ENCODE assay signal across 8 cellular contexts in the genomic region with DNA sequence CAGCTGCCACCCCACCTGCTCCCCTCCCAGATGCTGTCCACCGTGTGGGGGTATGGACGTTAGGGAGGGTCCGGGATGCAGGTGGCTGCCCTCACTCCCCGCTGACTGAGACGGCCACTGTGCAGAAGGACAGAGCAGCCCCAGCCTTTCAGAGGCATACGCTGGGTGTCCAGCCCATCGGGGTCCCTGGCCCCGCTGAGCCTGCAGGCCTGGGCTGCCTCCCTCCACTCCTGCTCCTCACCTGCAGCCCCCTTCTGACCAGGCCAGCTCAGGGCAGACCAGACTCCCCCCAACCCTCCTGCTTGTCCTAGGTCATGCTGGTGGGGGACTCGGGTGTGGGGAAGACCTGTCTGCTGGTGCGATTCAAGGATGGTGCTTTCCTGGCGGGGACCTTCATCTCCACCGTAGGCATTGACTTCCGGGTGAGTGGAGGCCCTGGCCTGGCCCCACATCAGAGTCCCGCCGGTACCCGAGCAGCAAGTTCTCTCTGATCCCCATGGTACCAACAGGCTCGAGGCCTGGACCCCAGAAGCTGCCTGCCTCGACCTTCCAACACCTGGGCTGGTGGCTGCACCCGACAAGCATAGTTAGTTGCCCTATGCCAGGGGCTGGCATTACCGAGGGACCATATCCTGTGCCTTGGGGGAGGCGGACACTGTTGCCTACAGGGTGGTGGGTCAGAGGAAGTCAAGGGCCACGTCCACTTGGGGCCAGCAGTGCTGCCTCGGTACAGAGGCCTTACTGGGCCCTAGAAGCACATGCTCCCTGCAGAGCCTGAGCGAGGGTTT. TPM values are rescaled to one million over a fixed set of nuclear protein-coding genes. Genes with fewer than 3 reads are reported as not detected.
DNase-seq lines count a peak whose midpoint lies in the region; ATAC-seq, FAIRE-seq and TF ChIP-seq lines count a peak whose summit lies in the region.

No MANE protein-coding gene starts in this region.

- TF ChIP-seq CTCF in OCI-LY7 (conservative IDR thresholded peaks at IDR 0.05; ENCODE audit: low read length) (no peak), D721Med (IDR thresholded peaks at IDR 0.05; ENCODE audit: insufficient read depth, missing control alignments) (no peak)

- no peak overlapping the region for H3K27ac Mint-ChIP-seq in activated CD4-positive, alpha-beta T cell treated with anti-CD3 and anti-CD28 coated beads for 36 hours

- H3K9me2 ChIP-seq in OCI-LY7 (ENCODE audit: insufficient read depth, low read length), result no peaks in the 10 kb centered on the region

- intact Hi-C loops in activated CD4-positive, alpha-beta T cell treated with anti-CD3 and anti-CD28 coated beads for 36 hours (cut with DNase I, micrococcal nuclease), result loop anchor here in 1 of 2 experiments (5.0 to 10.0 kb wide), 2 partner anchors 102 to 285 kb away; partner anchors contain the start of gene ECI1
- intact Hi-C loops in OCI-LY7 (cut with micrococcal nuclease; ENCODE audit: unreplicated experiment), result loop anchor here (2.0 to 10.0 kb wide), 3 partner anchors 21 to 275 kb away; partner anchors contain the start of genes CCNF and E4F1
- intact Hi-C loops in Right ventricle myocardium inferior (cut with DNase I), result no loop called here

- H3K27me3 Mint-ChIP-seq in activated CD4-positive, alpha-beta T cell treated with anti-CD3 and anti-CD28 coated beads for 36 hours, result no peaks in the 10 kb centered on the region

- no peak overlapping the region for H2AFZ ChIP-seq in OCI-LY7 (ENCODE audit: low read length)

- H3K36me3 ChIP-seq in OCI-LY7 (ENCODE audit: insufficient read depth, low read length), result peaks cover 41% of the 10 kb centered on the region
- H3K36me3 ChIP-seq in endocrine pancreas (ENCODE audit: control insufficient read depth, insufficient read depth, low read length), result no peaks in the 10 kb centered on the region

- POLR2A ChIA-PET in activated CD4-positive, alpha-beta T cell treated with anti-CD3 and anti-CD28 coated beads for 36 hours (lab: Charles Lee), result no interaction called here
- POLR2A ChIA-PET in OCI-LY7 (lab: Charles Lee), result no interaction called here

- peaks cover 54% of the 10 kb centered on the region for H3K4me1 ChIP-seq in OCI-LY7 (ENCODE audit: insufficient read depth, low read length, poor library complexity, severe bottlenecking)
- no peaks in the 10 kb centered on the region for H3K4me1 ChIP-seq in endocrine pancreas (ENCODE audit: control insufficient read depth, insufficient read depth, low read length)

- H3K27me3 ChIP-seq in endocrine pancreas (ENCODE audit: control insufficient read depth, insufficient read depth, low read length), result no peaks in the 10 kb centered on the region

- H4K20me1 ChIP-seq in OCI-LY7 (ENCODE audit: insufficient read depth, low read length), result peaks cover 11% of the 10 kb centered on the region; the same call in 1 of the 2 replicates

- peak overlapping the region; percentile 83 for H3K27ac ChIP-seq in OCI-LY7 (ENCODE audit: low read depth, low read length, poor library complexity, severe bottlenecking)

- peaks cover 22% of the 10 kb centered on the region for H3K79me2 ChIP-seq in OCI-LY7 (ENCODE audit: insufficient read depth, low read depth, low read length)

- peaks cover 15% of the 10 kb centered on the region for H3K4me1 Mint-ChIP-seq in activated CD4-positive, alpha-beta T cell treated with anti-CD3 and anti-CD28 coated beads for 36 hours

- H3K9me3 ChIP-seq in OCI-LY7 (ENCODE audit: low read length) (no peaks in the 10 kb centered on the region), endocrine pancreas (ENCODE audit: control insufficient read depth, low read length) (no peaks in the 10 kb centered on the region)

- BruUV-seq in OCI-LY7 (replicated peaks; lab: Mats Ljungman, UMichigan), result no TSS peak

- H3K4me3 ChIP-seq in OCI-LY7 (ENCODE audit: low read depth, low read length, poor library complexity, severe bottlenecking) (peak overlapping the region; percentile 81), endocrine pancreas (ENCODE audit: control insufficient read depth, insufficient read depth, low read length) (no peak overlapping the region)

- H3K36me3 Mint-ChIP-seq in activated CD4-positive, alpha-beta T cell treated with anti-CD3 and anti-CD28 coated beads for 36 hours (ENCODE audit: low read depth), result peaks cover 39% of the 10 kb centered on the region

- peak overlapping the region; percentile 100 for H3K4me2 ChIP-seq in OCI-LY7 (ENCODE audit: low read length)

- FAIRE-seq in D721Med (lab: Jason Lieb, UNC), result no peak

- CTCF ChIA-PET in activated CD4-positive, alpha-beta T cell treated with anti-CD3 and anti-CD28 coated beads for 36 hours (lab: Charles Lee), result interaction anchor here (0.6 kb wide), 1 partner anchor 205 kb away, joined by 3 read pairs; no protein-coding TSS in a partner anchor
- CTCF ChIA-PET in OCI-LY7 (lab: Charles Lee; ENCODE audit: unreplicated experiment), result no interaction called here

- no peak for ATAC-seq in activated CD4-positive, alpha-beta T cell treated with anti-CD3 and anti-CD28 coated beads for 36 hours
- ATAC-seq in Right ventricle myocardium inferior, result no peak

- peak overlapping the region; percentile 15 for H3K4me3 Mint-ChIP-seq in activated CD4-positive, alpha-beta T cell treated with anti-CD3 and anti-CD28 coated beads for 36 hours

- peak overlapping the region; percentile 79 for H3K9ac ChIP-seq in endocrine pancreas (ENCODE audit: control insufficient read depth, insufficient read depth, low read length)

- DNase-seq in activated CD4-positive, alpha-beta T cell treated with anti-CD3 and anti-CD28 coated beads for 36 hours, result peak; percentile 23
- no peak for DNase-seq in activated CD4-positive, alpha-beta T cell treated with anti-CD3 and anti-CD28 coated beads for 1 hour
- DNase-seq in OCI-LY7 (ENCODE audit: low spot score) (peak; percentile 41), Right ventricle myocardium inferior (ENCODE audit: missing footprints) (no peak), D721Med (ENCODE audit: insufficient read length, low spot score) (no peak), T-helper 9 cell (no peak)
- DNase-seq in stimulated activated CD4-positive, alpha-beta T cell treated with anti-CD3 and anti-CD28 coated beads, Interleukin-2, amount 100 ng/mL, for 48 hours, result peak; percentile 13 to 35

- no peaks in the 10 kb centered on the region for H3K9me3 Mint-ChIP-seq in activated CD4-positive, alpha-beta T cell treated with anti-CD3 and anti-CD28 coated beads for 36 hours (ENCODE audit: low read depth)

RNA-seq across cellular contexts. Expression of gene RAB26, which starts 1.4 kb away (rescaled TPM):
- under 1 TPM in 1 of 2 experiments, not detected in 1; 0.21 TPM for total RNA-seq in activated CD4-positive, alpha-beta T cell treated with anti-CD3 and anti-CD28 coated beads for 36 hours
- 3.1 and 5.0 TPM in 2 replicates for total RNA-seq in OCI-LY7 (2014; rRNA removed; shearing (Covaris generic))
- 7.9 and 9.5 TPM in 2 replicates for total RNA-seq in OCI-LY7 (2022)
- 0.87 TPM for total RNA-seq in Right ventricle myocardium inferior

RNA-seq across cellular contexts. Expression of gene TRAF7, which starts 5.8 kb away (rescaled TPM):
- total RNA-seq in activated CD4-positive, alpha-beta T cell treated with anti-CD3 and anti-CD28 coated beads for 36 hours, result 10 to 100 TPM; 70.7 to 93.7 TPM
- total RNA-seq in OCI-LY7 (2014; rRNA removed; shearing (Covaris generic)), result 50.1 and 53.6 TPM in 2 replicates
- total RNA-seq in OCI-LY7 (2022) (82.3 and 103 TPM in 2 replicates), Right ventricle myocardium inferior (27.3 TPM)

RNA-seq across cellular contexts. Expression of gene PKD1, which starts 14.1 kb away (rescaled TPM):
- total RNA-seq in activated CD4-positive, alpha-beta T cell treated with anti-CD3 and anti-CD28 coated beads for 36 hours, result 10 to 100 TPM; 64.3 to 71.2 TPM
- total RNA-seq in OCI-LY7 (2014; rRNA removed; shearing (Covaris generic)), result 76.5 and 87.4 TPM in 2 replicates
- total RNA-seq in OCI-LY7 (2022) (112 and 129 TPM in 2 replicates), Right ventricle myocardium inferior (85.8 TPM)

RNA-seq across cellular contexts. Expression of gene CASKIN1, which starts 46.6 kb away (rescaled TPM):
- total RNA-seq in activated CD4-positive, alpha-beta T cell treated with anti-CD3 and anti-CD28 coated beads for 36 hours, result 1 to 10 TPM in 1 of 2 experiments, under 1 TPM in 1; 0.98 to 1.3 TPM
- 0.09 TPM in 1 of 2 replicates, not detected in the other for total RNA-seq in OCI-LY7 (2014; rRNA removed; shearing (Covaris generic))
- 0.06 and 0.13 TPM in 2 replicates for total RNA-seq in OCI-LY7 (2022)
- 5.8 TPM for total RNA-seq in Right ventricle myocardium inferior

RNA-seq across cellular contexts. Expression of gene MLST8, which starts 55.4 kb away (rescaled TPM):
- total RNA-seq in activated CD4-positive, alpha-beta T cell treated with anti-CD3 and anti-CD28 coated beads for 36 hours, result 10 to 100 TPM; 61.3 to 76.1 TPM
- total RNA-seq in OCI-LY7 (2014; rRNA removed; shearing (Covaris generic)), result 57.1 and 65.4 TPM in 2 replicates
- total RNA-seq in OCI-LY7 (2022) (68.6 and 71.3 TPM in 2 replicates), Right ventricle myocardium inferior (25.3 TPM)

Comparison
In these comparisons a context has a peak if more than half of its experiments do, and no peak if none do; other contexts are left out.
1. DNase-seq: peak in activated CD4-positive, alpha-beta T cell treated with anti-CD3 and anti-CD28 coated beads for 36 hours (single experiment), OCI-LY7 (single experiment) and stimulated activated CD4-positive, alpha-beta T cell treated with anti-CD3 and anti-CD28 coated beads, Interleukin-2, amount 100 ng/mL, for 48 hours (2 of 2); none in activated CD4-positive, alpha-beta T cell treated with anti-CD3 and anti-CD28 coated beads for 1 hour (single experiment), Right ventricle myocardium inferior (single experiment), D721Med (single experiment) and T-helper 9 cell (single experiment).